Comparison of ENCODE assay signal across 8 cellular contexts in genomic region chr14:63276492-63277342, GRCh38. TPM values are rescaled to one million over a fixed set of nuclear protein-coding genes. Genes with fewer than 3 reads are reported as not detected.
DNase-seq lines count a peak whose midpoint lies in the region; ATAC-seq, FAIRE-seq and TF ChIP-seq lines count a peak whose summit lies in the region.

No MANE protein-coding gene starts in this region.

- DNase-seq in HTR-8/SVneo (ENCODE audit: insufficient read length, low spot score), result peak; percentile 95
- DNase-seq in NCI-H82 (lab: John Stamatoyannopoulos, UW), result peak; percentile 68
- no peak for DNase-seq in chondrocyte (ENCODE audit: low spot score)
- DNase-seq in lower lobe of right lung, result no peak
- no peak for DNase-seq in T-helper 9 cell

- intact Hi-C loops in lower lobe of right lung (cut with DNase I), result loop anchor here (10.0 kb wide), 2 partner anchors 92 to 1102 kb away; no protein-coding TSS in a partner anchor

- TF ChIP-seq CTCF in C4-2B (conservative IDR thresholded peaks at IDR 0.05) (peak; percentile 88), chondrocyte (IDR thresholded peaks at IDR 0.05) (peak; percentile 100), lower lobe of right lung (IDR thresholded peaks at IDR 0.05) (peak; percentile 78)

- H3K27ac Mint-ChIP-seq in chondrocyte (ENCODE audit: unreplicated experiment), result no peak overlapping the region

- H3K27me3 Mint-ChIP-seq in chondrocyte (ENCODE audit: low read depth), result no peaks in the 10 kb centered on the region

- H3K4me3 ChIP-seq in lower lobe of right lung, result no peak overlapping the region

- peaks cover 4% of the 10 kb centered on the region for H3K36me3 ChIP-seq in lower lobe of right lung

- H3K4me3 Mint-ChIP-seq in chondrocyte (ENCODE audit: unreplicated experiment), result no peak overlapping the region

- H3K4me1 Mint-ChIP-seq in chondrocyte (ENCODE audit: low read depth), result no peaks in the 10 kb centered on the region

- peak; percentile 100 for FAIRE-seq in HTR-8/SVneo (lab: Jason Lieb, UNC)

- H3K9me3 ChIP-seq in lower lobe of right lung, result no peaks in the 10 kb centered on the region

- no peaks in the 10 kb centered on the region for H3K27me3 ChIP-seq in lower lobe of right lung (ENCODE audit: low read depth)

- no peaks in the 10 kb centered on the region for H3K9me3 Mint-ChIP-seq in chondrocyte (ENCODE audit: low read depth)

- no peak overlapping the region for H3K27ac ChIP-seq in C4-2B
- no peak overlapping the region for H3K27ac ChIP-seq in lower lobe of right lung

- H3K4me1 ChIP-seq in lower lobe of right lung, result peaks cover 14% of the 10 kb centered on the region

- peak; percentile 59 for ATAC-seq in GM18861 (IDR thresholded peaks at IDR 0.05; ENCODE audit: unreplicated experiment)
- ATAC-seq in lower lobe of right lung, result peak in 1 of 2 donors; percentile 39
- ATAC-seq in HG03108 (IDR thresholded peaks at IDR 0.05; ENCODE audit: unreplicated experiment), result no peak

- H3K36me3 Mint-ChIP-seq in chondrocyte (ENCODE audit: low read depth), result peaks cover 16% of the 10 kb centered on the region

RNA-seq across cellular contexts. Expression of gene GPHB5, which starts 42.0 kb away (rescaled TPM):
- total RNA-seq in chondrocyte (not detected in 3 replicates), lower lobe of right lung (not detected)

Comparison
In these comparisons a context has a peak if more than half of its experiments do, and no peak if none do; other contexts are left out.
1. DNase-seq: peak in HTR-8/SVneo (single experiment) and NCI-H82 (single experiment); none in chondrocyte (single experiment), lower lobe of right lung (single experiment) and T-helper 9 cell (single experiment).
2. Peak in every context shown above with its lines, with median percentiles within 50 percentile points of each other: CTCF ChIP-seq.